Comparison of ENCODE assay signal across 18 cellular contexts in genomic region chr11:76655466-76656086, GRCh38. TPM values are rescaled to one million over a fixed set of nuclear protein-coding genes. Genes with fewer than 3 reads are reported as not detected.
DNase-seq lines count a peak whose midpoint lies in the region; ATAC-seq and TF ChIP-seq lines count a peak whose summit lies in the region.
"Had no signal": no experiment of that assay in that cellular context is flagged by ENCODE, and none has a peak within 500 bp of the region (broad histone marks: within the 10 kb centered on the region; RNA-seq: fewer than 3 reads in every experiment).

No MANE protein-coding gene starts in this region.

- H2AFZ ChIP-seq in trophoblast cell (ENCODE audit: insufficient read depth, low read length, poor library complexity): no peak overlapping the region

- no peak overlapping the region for H2BK120ac ChIP-seq in trophoblast cell (ENCODE audit: insufficient read depth, low read length, poor library complexity)

- H2BK5ac ChIP-seq in trophoblast cell (ENCODE audit: low read depth, low read length, poor library complexity): no peak overlapping the region

- no peak overlapping the region for H3K4me3 ChIP-seq in left ventricle myocardium inferior
- H3K4me3 ChIP-seq in trophoblast cell (ENCODE audit: low read depth, low read length): no peak overlapping the region
- no peak overlapping the region for H3K4me3 ChIP-seq in vagina
- H3K4me3 ChIP-seq in body of pancreas: no peak overlapping the region
- H3K4me3 ChIP-seq: SK-N-MC had no signal

- peak overlapping the region; percentile 88 for H3K27ac ChIP-seq in left ventricle myocardium inferior (replicated peaks)
- H3K27ac ChIP-seq in trophoblast cell (ENCODE audit: low read depth, low read length): no peak overlapping the region
- H3K27ac ChIP-seq in vagina: peak overlapping the region; percentile 91
- H3K27ac ChIP-seq in body of pancreas: no peak overlapping the region
- H3K27ac ChIP-seq: HL-60, SK-N-MC had no signal

- no peak overlapping the region for H2BK12ac ChIP-seq in trophoblast cell (ENCODE audit: low read length)

- no peak overlapping the region for H2AK5ac ChIP-seq in trophoblast cell (ENCODE audit: low read length)

- H3K4me2 ChIP-seq in trophoblast cell (ENCODE audit: low read length): no peak overlapping the region

- H3K14ac ChIP-seq in trophoblast cell (ENCODE audit: low read length): no peak overlapping the region

- H3K9ac ChIP-seq in trophoblast cell (ENCODE audit: low read length): no peak overlapping the region

- intact Hi-C loops in Right ventricle myocardium superior (cut with DNase I) (no loop called here), left cardiac atrium (cut with DNase I) (no loop called here), left ventricle myocardium inferior (cut with micrococcal nuclease) (no loop called here), vagina (cut with DNase I) (no loop called here), body of pancreas (cut with DNase I) (no loop called here)

- ATAC-seq in Right ventricle myocardium superior (ENCODE audit: poor library complexity): no peak
- no peak for ATAC-seq in left cardiac atrium
- no peak for ATAC-seq in body of pancreas

- no CpG with 5 or more reads among the region's 17 CpGs for WGBS in trophoblast cell (ENCODE audit: extremely low coverage, insufficient coverage, insufficient read length)
- 83 to 93% methylated on average over 11 to 17 of the region's 17 CpGs for WGBS in body of pancreas, 2 donors

- peaks cover 37% of the 10 kb centered on the region for H3K36me3 ChIP-seq in left ventricle myocardium inferior
- H3K36me3 ChIP-seq in trophoblast cell (ENCODE audit: control insufficient read depth in 1 of 2, insufficient read depth in 2 of 2, low read length in 2 of 2): peaks cover 30 to 31% of the 10 kb centered on the region in 2 experiments
- H3K36me3 ChIP-seq in vagina: peaks cover 0 to 17% of the 10 kb centered on the region in 2 donors
- H3K36me3 ChIP-seq in body of pancreas (replicated peaks in 1 of 2; ENCODE audit: insufficient read depth in 1 of 2, low read depth in 2 of 2): no peaks in the 10 kb centered on the region

- no peak for TF ChIP-seq CTCF in left ventricle myocardium inferior (IDR thresholded peaks at IDR 0.05; ENCODE audit: borderline replicate concordance)
- no peak for TF ChIP-seq CTCF in vagina (IDR thresholded peaks at IDR 0.05)
- no peak for TF ChIP-seq CTCF in body of pancreas (IDR thresholded peaks at IDR 0.05)

- H3K4me1 ChIP-seq in left ventricle myocardium inferior (peaks cover 74% of the 10 kb centered on the region), trophoblast cell (ENCODE audit: control insufficient read depth in 1 of 2, insufficient read depth in 2 of 2, low read length in 2 of 2) (peaks cover 2 to 11% of the 10 kb centered on the region in 2 experiments), vagina (peaks cover 46% of the 10 kb centered on the region), body of pancreas (no peaks in the 10 kb centered on the region)

- H3K27me3 ChIP-seq in left ventricle myocardium inferior (ENCODE audit: low read depth) (no peaks in the 10 kb centered on the region), trophoblast cell (ENCODE audit: insufficient read depth, low read length) (no peaks in the 10 kb centered on the region), vagina (no peaks in the 10 kb centered on the region), body of pancreas (no peaks in the 10 kb centered on the region)

- no peak for TF ChIP-seq POLR2A in vagina (IDR thresholded peaks at IDR 0.05)
- no peak for TF ChIP-seq POLR2A in body of pancreas (IDR thresholded peaks at IDR 0.05)

- H3K18ac ChIP-seq in trophoblast cell (ENCODE audit: low read length): peak overlapping the region; percentile 1

- H4K91ac ChIP-seq in trophoblast cell (ENCODE audit: low read depth, low read length): peak overlapping the region; percentile 20

- peak; percentile 31 for DNase-seq in Right ventricle myocardium superior
- DNase-seq in left cardiac atrium: no peak
- no peak for DNase-seq in left ventricle myocardium inferior
- no peak for DNase-seq in trophoblast cell
- DNase-seq in vagina (ENCODE audit: extremely low spot score in 2 of 2): peak in 1 of 2 donors; percentile 85
- no peak for DNase-seq in KG1 (lab: John Stamatoyannopoulos, UW)
- DNase-seq in activated CD4-positive, CD25-positive, alpha-beta regulatory T cell treated with anti-CD3 and anti-CD28 coated beads, Interleukin-2, amount 50 U/mL, for 72 hours: no peak
- no peak for DNase-seq in body of pancreas
- DNase-seq: COR-L47; effector CD4-positive, alpha-beta T cell; GDM1; HFFc6; midbrain; NCI-H1930; NCI-H524; OCI-M1 had no signal

- H4K12ac ChIP-seq in trophoblast cell (ENCODE audit: low read depth, low read length): no peak overlapping the region

- H3K79me1 ChIP-seq in trophoblast cell (ENCODE audit: low read length): no peaks in the 10 kb centered on the region

- no peaks in the 10 kb centered on the region for H3K79me2 ChIP-seq in trophoblast cell (ENCODE audit: control insufficient read depth, insufficient read depth, low read length, poor library complexity)

- no peak overlapping the region for H3K4ac ChIP-seq in trophoblast cell (ENCODE audit: low read depth, low read length)

- H4K8ac ChIP-seq in trophoblast cell (ENCODE audit: low read depth, low read length): peak overlapping the region; percentile 23

- H3K9me3 ChIP-seq in left ventricle myocardium inferior (replicated peaks): no peaks in the 10 kb centered on the region
- no peaks in the 10 kb centered on the region for H3K9me3 ChIP-seq in trophoblast cell (ENCODE audit: insufficient read depth, low read depth, low read length)
- H3K9me3 ChIP-seq in vagina: no peaks in the 10 kb centered on the region
- H3K9me3 ChIP-seq in body of pancreas: no peaks in the 10 kb centered on the region

- no peak overlapping the region for H3K23ac ChIP-seq in trophoblast cell (ENCODE audit: low read length)

RNA-seq across cellular contexts. Expression of gene LRRC32, which starts 15.0 kb away (rescaled TPM):
- 30.3 TPM for total RNA-seq in Right ventricle myocardium superior
- 10 to 100 TPM; 43.8 to 88.2 TPM for total RNA-seq in left cardiac atrium
- total RNA-seq in left ventricle myocardium inferior: 35.1 TPM
- polyA plus RNA-seq in trophoblast cell (2013): 39.7 and 40.3 TPM in 2 replicates
- 66.3 TPM for total RNA-seq in vagina
- 10 to 100 TPM in 1 of 2 donors, 1 to 10 TPM in 1; 9.1 to 17.8 TPM for total RNA-seq in body of pancreas

Comparison
In these comparisons a context has a peak if more than half of its experiments do, and no peak if none do; other contexts are left out.
1. H3K27ac ChIP-seq: peak in left ventricle myocardium inferior (single experiment) and vagina (single experiment); none in trophoblast cell (single experiment) and body of pancreas (0 of 4).